ENCODE assay signal across 1 cellular context in the genomic region with DNA sequence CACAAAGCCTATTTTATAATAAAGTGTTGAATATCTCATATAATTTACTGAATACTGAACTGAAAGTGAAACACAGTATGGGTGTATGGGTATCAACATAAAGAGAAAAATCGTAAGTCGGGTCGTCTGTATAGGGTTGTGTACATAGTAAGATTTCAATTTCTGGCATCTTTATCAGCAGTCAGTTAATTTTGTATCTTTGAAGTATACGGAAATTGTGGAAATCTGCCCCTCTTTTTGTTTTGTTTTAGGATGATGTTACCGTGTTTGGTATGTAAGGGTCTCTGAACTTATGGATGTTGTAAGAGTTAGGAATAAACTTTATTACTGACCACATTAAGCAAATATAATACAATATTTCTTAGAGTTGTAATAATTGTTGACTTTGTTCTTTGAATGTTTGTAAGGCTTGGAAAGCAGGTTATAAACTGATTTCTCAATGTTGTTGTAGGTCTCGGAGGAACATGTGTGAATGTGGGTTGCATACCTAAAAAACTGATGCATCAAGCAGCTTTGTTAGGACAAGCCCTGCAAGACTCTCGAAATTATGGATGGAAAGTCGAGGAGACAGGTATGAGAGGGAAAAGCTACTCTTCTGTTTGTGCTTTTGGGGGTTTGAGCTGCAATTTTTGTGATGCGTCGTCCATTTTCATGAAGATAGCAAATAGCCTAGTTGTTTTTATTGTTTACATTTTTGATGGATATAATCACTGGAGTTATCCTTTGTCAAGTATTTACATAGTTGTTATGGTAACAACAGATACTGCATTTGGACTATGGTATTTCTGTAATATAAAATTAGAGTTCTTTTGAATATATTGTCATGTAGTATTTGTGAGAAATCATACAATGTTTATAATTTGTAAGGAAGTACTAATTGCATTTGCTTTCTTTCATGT.
A peak's percentile ranks its signal among the peaks of the same experiment; 100 is the strongest.
TF ChIP-seq lines count a peak whose summit lies in the region.

No MANE protein-coding gene starts in this region.

TF ChIP-seq in K562, 482 proteins besides CTCF, POLR2A, EP300 and RAD21:
- TF ChIP-seq RFX1 (IDR thresholded peaks at IDR 0.05) (peak; percentile 49; the same call in 1 of the 2 replicates), NFIX (CRISPR knock-in tag; IDR thresholded peaks at IDR 0.05; ENCODE audit: low read depth) (no peak), RBM17 (IDR thresholded peaks at IDR 0.05; ENCODE audit: borderline replicate concordance, low read depth, low read length) (no peak), MLLT1 (IDR thresholded peaks at IDR 0.05) (no peak), ZNF584 (CRISPR knock-in tag; IDR thresholded peaks at IDR 0.05; ENCODE audit: low read depth) (no peak), POLR2B (IDR thresholded peaks at IDR 0.05; ENCODE audit: low read depth, partially characterized antibody) (no peak), TOE1 (IDR thresholded peaks at IDR 0.05; ENCODE audit: borderline replicate concordance) (no peak), TOE1 (CRISPR knock-in tag; IDR thresholded peaks at IDR 0.05; ENCODE audit: borderline replicate concordance, low read depth) (no peak), NBN (IDR thresholded peaks at IDR 0.05; ENCODE audit: low read depth) (no peak), ZBTB17 (CRISPR knock-in tag; IDR thresholded peaks at IDR 0.05) (no peak)
TF ChIP-seq in K562: peak in this region for 1.
